1 cellular context compared by ENCODE assay signal in genomic region chr1:27568247-27569087, GRCh38.
TF ChIP-seq lines count a peak whose summit lies in the region.

No MANE protein-coding gene starts in this region.

TF ChIP-seq in K562, 482 proteins besides CTCF, POLR2A, EP300 and RAD21 (continued from another document and continues in another):
- no peak for TF ChIP-seq FOXK2 (conservative IDR thresholded peaks at IDR 0.05 in 1 of 2, IDR thresholded peaks at IDR 0.05 in 1 of 2; ENCODE audit: low read depth in 2 of 2)
- TF ChIP-seq ELF2 (CRISPR knock-in tag; IDR thresholded peaks at IDR 0.05) = no peak
- no peak for TF ChIP-seq ZBTB49 (CRISPR knock-in tag; IDR thresholded peaks at IDR 0.05; ENCODE audit: borderline replicate concordance)
- no peak; the same call in 1 of the 2 replicates for TF ChIP-seq RFX1 (IDR thresholded peaks at IDR 0.05)
- TF ChIP-seq CTCFL (IDR thresholded peaks at IDR 0.05; ENCODE audit: borderline replicate concordance, insufficient read depth, low read depth, low read length, poor library complexity, severe bottlenecking) = peak; percentile 90
- no peak; a peak in 1 of 6 replicates for TF ChIP-seq ZBTB11 (CRISPR knock-in tag; IDR thresholded peaks at IDR 0.05)
- TF ChIP-seq ELK3 (CRISPR knock-in tag; IDR thresholded peaks at IDR 0.05) = no peak
- no peak for TF ChIP-seq FOSL1 (tag; conservative IDR thresholded peaks at IDR 0.05)
- TF ChIP-seq CREBBP (IDR thresholded peaks at IDR 0.05; ENCODE audit: low read depth, low read length) = no peak
- peak in 1 of 2 experiments; percentile 90; a peak in 2 of 4 replicates for TF ChIP-seq NONO (IDR thresholded peaks at IDR 0.05; ENCODE audit: low read depth in 2 of 2, low read length in 1 of 2)
- peak; percentile 79 to 81 for TF ChIP-seq NRF1 (conservative IDR thresholded peaks at IDR 0.05 in 1 of 2, IDR thresholded peaks at IDR 0.05 in 1 of 2)
- no peak for TF ChIP-seq BRCA1 (IDR thresholded peaks at IDR 0.05)
- no peak for TF ChIP-seq BRCA1 (CRISPR knock-in tag; IDR thresholded peaks at IDR 0.05)
- TF ChIP-seq ZBTB33 (CRISPR knock-in tag; IDR thresholded peaks at IDR 0.05) = no peak; the same call in 1 of the 2 replicates
- peak; percentile 27; the same call in 1 of the 2 replicates for TF ChIP-seq MBD2 (IDR thresholded peaks at IDR 0.05; ENCODE audit: borderline replicate concordance, low read depth)
- peak; percentile 33; the same call in 1 of the 2 replicates for TF ChIP-seq DMBX1 (CRISPR knock-in tag; IDR thresholded peaks at IDR 0.05; ENCODE audit: borderline replicate concordance)
- no peak for TF ChIP-seq ZNF586 (CRISPR knock-in tag; conservative IDR thresholded peaks at IDR 0.05)
- TF ChIP-seq MYBL2 (IDR thresholded peaks at IDR 0.05; ENCODE audit: low read depth) = no peak
- no peak for TF ChIP-seq MYBL2 (CRISPR knock-in tag; IDR thresholded peaks at IDR 0.05; ENCODE audit: borderline replicate concordance)
- no peak for TF ChIP-seq RBBP5 (IDR thresholded peaks at IDR 0.05; ENCODE audit: borderline replicate concordance, insufficient read depth, low read length, poor library complexity, severe bottlenecking)
- no peak for TF ChIP-seq U2AF2 (optimal IDR thresholded peaks at IDR 0.05; ENCODE audit: low read depth, low read length)
- no peak for TF ChIP-seq NCOA1 (IDR thresholded peaks at IDR 0.05; ENCODE audit: low read depth)
- peak; percentile 86; the same call in 1 of the 2 replicates for TF ChIP-seq MYC (IDR thresholded peaks at IDR 0.05; ENCODE audit: low read depth, low read length)
- no peak for TF ChIP-seq MYC (CRISPR knock-in tag; IDR thresholded peaks at IDR 0.05; ENCODE audit: borderline replicate concordance, low read depth)
- TF ChIP-seq PCBP1 (IDR thresholded peaks at IDR 0.05; ENCODE audit: low read depth, low read length, poor library complexity, severe bottlenecking) = no peak
- peak; percentile 75 for TF ChIP-seq ZNF316 (IDR thresholded peaks at IDR 0.05)
- TF ChIP-seq IFI16 (CRISPR knock-in tag; IDR thresholded peaks at IDR 0.05) = no peak
- no peak for TF ChIP-seq ZNF407 (IDR thresholded peaks at IDR 0.05; ENCODE audit: low read depth)
- TF ChIP-seq MXI1 (IDR thresholded peaks at IDR 0.05; ENCODE audit: low read depth, low read length) = no peak
- TF ChIP-seq TRIM24 (IDR thresholded peaks at IDR 0.05) = no peak
